Comparison of ENCODE assay signal across 28 cellular contexts in the genomic region with DNA sequence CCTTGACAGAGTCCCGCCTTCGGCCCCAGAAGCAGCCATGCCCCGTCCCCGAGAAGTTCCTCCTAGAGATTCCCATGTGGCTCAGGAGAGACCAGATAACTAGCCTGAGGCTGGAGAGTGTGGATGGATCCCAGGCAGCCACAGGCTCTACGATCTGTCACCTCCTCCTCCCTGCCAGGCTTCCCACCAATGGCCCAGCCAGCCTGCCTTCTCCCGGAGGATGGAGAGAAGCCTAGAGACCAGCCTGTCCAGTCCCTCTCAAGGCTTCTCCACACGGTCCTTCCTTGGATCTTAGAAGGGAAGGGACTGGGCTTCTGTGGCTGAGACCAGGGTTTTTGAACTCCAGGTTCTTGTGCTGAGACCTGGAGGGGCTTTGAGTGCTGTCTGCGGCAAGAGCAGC. TPM values are rescaled to one million over a fixed set of nuclear protein-coding genes. Genes with fewer than 3 reads are reported as not detected.
"Had no signal": no experiment of that assay in that cellular context is flagged by ENCODE, and none has a peak within 500 bp of the region (broad histone marks: within the 10 kb centered on the region; RNA-seq: fewer than 3 reads in every experiment).

No MANE protein-coding gene starts in this region.

- H3K27me3 ChIP-seq: right atrium auricular region had no signal

- H3K4me3 ChIP-seq: body of pancreas, lower lobe of right lung, pancreas, right atrium auricular region, thyroid gland had no signal

- H3K9me3 ChIP-seq: body of pancreas, lower lobe of right lung, neutrophil, pancreas, psoas muscle, right atrium auricular region, thyroid gland had no signal

- ATAC-seq: activated CD4-positive, CD25-positive, alpha-beta regulatory T cell treated with anti-CD3 and anti-CD28 coated beads, Interleukin-2, amount 50 U/mL, for 24 hours; activated CD8-positive, alpha-beta T cell treated with anti-CD3 and anti-CD28 coated beads, Interleukin-2, amount 10 ng/mL, durations not matched to agents 7 days and 5 days; body of pancreas; esophagus mucosa; lower lobe of right lung; naive thymus-derived CD4-positive, alpha-beta T cell; pancreas; psoas muscle; stimulated activated naive CD8-positive, alpha-beta T cell treated with anti-CD3 and anti-CD28 coated beads, Interleukin-15, Interleukin-2, amounts not matched to agents 100 U/mL and 50 U/mL, for 24 hours; T-cell had no signal

- H3K27ac ChIP-seq: body of pancreas, lower lobe of right lung, neutrophil, pancreas, right atrium auricular region, thyroid gland, VCaP had no signal

- H3K36me3 ChIP-seq: lower lobe of right lung, neutrophil, pancreas, right atrium auricular region, thyroid gland had no signal

- DNase-seq: activated CD4-positive, alpha-beta T cell treated with anti-CD3 and anti-CD28 coated beads, Interleukin-2, amount 10 ng/mL, durations not matched to agents 24 days and 14 days; activated CD8-positive, alpha-beta T cell treated with anti-CD3 and anti-CD28 coated beads, Interleukin-2, amount 10 ng/mL, durations not matched to agents 7 days and 5 days; activated gamma-delta T cell; anterior cingulate cortex; body of pancreas; dermis blood vessel endothelial cell; effector CD8-positive, alpha-beta T cell; head of caudate nucleus; lower lobe of right lung; naive thymus-derived CD4-positive, alpha-beta T cell; stimulated activated CD4-positive, alpha-beta T cell treated with anti-CD3 and anti-CD28 coated beads, Interleukin-12 subunit alpha, Interleukin-12 subunit beta, amount 100 ng/mL, for 4 hours; stimulated activated CD4-positive, alpha-beta T cell treated with anti-CD3 and anti-CD28 coated beads, Interleukin-4, amount 100 ng/mL, for 4 hours; stimulated activated naive CD8-positive, alpha-beta T cell treated with anti-CD3 and anti-CD28 coated beads, Interleukin-15, Interleukin-2, amounts not matched to agents 100 U/mL and 50 U/mL, for 24 hours; substantia nigra; T-cell; thyroid gland had no signal

RNA-seq across cellular contexts. Expression of a gene that starts 1.6 kb away (rescaled TPM):
- total RNA-seq: activated CD4-positive, alpha-beta T cell treated with anti-CD3 and anti-CD28 coated beads, Interleukin-2, amount 10 ng/mL, durations not matched to agents 24 days and 14 days; activated CD8-positive, alpha-beta T cell treated with anti-CD3 and anti-CD28 coated beads, Interleukin-2, amount 10 ng/mL, durations not matched to agents 7 days and 5 days; activated T-helper 1 cell treated with anti-CD3 and anti-CD28 coated beads, Interleukin-12 subunit alpha, Interleukin-12 subunit beta, Interleukin-2, Interleukin-4 antibody, amounts not matched to agents 30 ng/mL and 10 ng/mL and 1 ng/mL, durations not matched to agents 14 hours and 24 hours and 36 hours; naive thymus-derived CD4-positive, alpha-beta T cell; T-cell had no signal
- polyA plus RNA-seq: keratinocyte; naive thymus-derived CD4-positive, alpha-beta T cell had no signal

RNA-seq across cellular contexts. Expression of a gene that starts 22.3 kb away (rescaled TPM):
- total RNA-seq: activated CD4-positive, alpha-beta T cell treated with anti-CD3 and anti-CD28 coated beads, Interleukin-2, amount 10 ng/mL, durations not matched to agents 24 days and 14 days; activated CD8-positive, alpha-beta T cell treated with anti-CD3 and anti-CD28 coated beads, Interleukin-2, amount 10 ng/mL, durations not matched to agents 7 days and 5 days; activated T-helper 1 cell treated with anti-CD3 and anti-CD28 coated beads, Interleukin-12 subunit alpha, Interleukin-12 subunit beta, Interleukin-2, Interleukin-4 antibody, amounts not matched to agents 30 ng/mL and 10 ng/mL and 1 ng/mL, durations not matched to agents 14 hours and 24 hours and 36 hours; cardiac septum; dermis blood vessel endothelial cell; frontal cortex; mesenteric fat pad; naive thymus-derived CD4-positive, alpha-beta T cell; psoas muscle; right atrium auricular region; T-cell had no signal
- polyA plus RNA-seq: naive thymus-derived CD4-positive, alpha-beta T cell had no signal

RNA-seq across cellular contexts. Expression of a gene that starts 58.8 kb away (rescaled TPM):
- total RNA-seq: activated CD4-positive, alpha-beta T cell treated with anti-CD3 and anti-CD28 coated beads, Interleukin-2, amount 10 ng/mL, durations not matched to agents 24 days and 14 days; activated CD8-positive, alpha-beta T cell treated with anti-CD3 and anti-CD28 coated beads, Interleukin-2, amount 10 ng/mL, durations not matched to agents 7 days and 5 days; activated T-helper 1 cell treated with anti-CD3 and anti-CD28 coated beads, Interleukin-12 subunit alpha, Interleukin-12 subunit beta, Interleukin-2, Interleukin-4 antibody, amounts not matched to agents 30 ng/mL and 10 ng/mL and 1 ng/mL, durations not matched to agents 14 hours and 24 hours and 36 hours; body of pancreas; dermis blood vessel endothelial cell; frontal cortex; mesenteric fat pad; pancreas; thyroid gland had no signal
- polyA plus RNA-seq: naive thymus-derived CD4-positive, alpha-beta T cell; psoas muscle had no signal
